In the genomic region with DNA sequence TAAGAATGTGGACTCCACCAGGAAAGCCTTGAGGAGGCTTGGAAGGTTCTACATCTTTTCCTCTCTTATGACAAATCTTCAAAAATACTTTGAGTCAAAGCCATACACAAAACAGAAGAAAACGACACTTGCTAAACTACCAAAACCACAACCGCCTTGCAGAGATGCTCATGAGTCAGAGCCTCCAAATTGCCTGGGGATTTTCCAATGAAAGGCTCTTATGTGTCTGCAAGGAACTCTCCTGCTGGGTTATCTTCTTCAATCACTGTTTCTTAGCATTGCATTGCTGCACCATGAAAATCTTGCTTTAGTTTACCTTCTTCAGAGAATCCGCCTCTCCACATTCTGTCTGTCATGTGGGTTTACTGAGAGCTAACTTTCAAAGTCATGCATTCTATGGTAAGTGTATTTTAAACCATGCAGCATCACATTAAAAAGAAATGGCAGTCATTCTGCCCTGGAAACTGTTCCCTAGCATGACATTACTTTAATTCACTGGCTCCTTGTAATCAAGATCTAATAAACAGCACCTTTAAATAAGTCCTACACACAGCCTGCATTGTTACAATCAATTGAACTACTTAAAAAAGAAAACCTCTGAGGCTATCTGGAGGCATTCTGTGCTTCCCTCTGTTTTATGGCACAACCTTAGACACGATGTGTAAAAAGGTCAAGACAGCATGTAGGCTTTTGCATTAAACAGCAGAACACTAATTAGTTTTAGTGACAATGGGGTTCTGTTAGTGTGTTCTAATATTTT, we compare ENCODE assay signal across 9 cellular contexts.
DNase-seq lines count a peak whose midpoint lies in the region; ATAC-seq and TF ChIP-seq lines count a peak whose summit lies in the region.
"Had no signal": no experiment of that assay in that cellular context is flagged by ENCODE, and none has a peak within 500 bp of the region (broad histone marks: within the 10 kb centered on the region; RNA-seq: fewer than 3 reads in every experiment).

No MANE protein-coding gene starts in this region.

- DNase-seq in amniotic epithelial cell (ENCODE audit: low read depth) (peak; percentile 83), myocyte (ENCODE audit: low read depth) (peak; percentile 73), erythroblast (lab: John Stamatoyannopoulos, UW) (no peak), NCI-H526 treated with DMSO at 0.1 percent for 48 hours (lab: John Stamatoyannopoulos, UW) (no peak)
- DNase-seq: NCI-H2081, ovary had no signal

- no peak overlapping the region for H3K27ac Mint-ChIP-seq in stimulated activated memory B cell treated with anti-CD40 and anti-IgM and Interleukin-4, amounts not matched to agents 10 μg/mL and 1 μg/mL and 100 μg/mL, for 72 hours

- H3K36me3 Mint-ChIP-seq in stimulated activated memory B cell treated with anti-CD40 and anti-IgM and Interleukin-4, amounts not matched to agents 10 μg/mL and 1 μg/mL and 100 μg/mL, for 72 hours: no peaks in the 10 kb centered on the region

- TF ChIP-seq POLR2A in erythroblast (IDR thresholded peaks at IDR 0.05; ENCODE audit: low read length): no peak

- ATAC-seq in GM18868 (IDR thresholded peaks at IDR 0.05; ENCODE audit: unreplicated experiment) (peak; percentile 91), HG03432 (IDR thresholded peaks at IDR 0.05; ENCODE audit: unreplicated experiment) (peak; percentile 89)
- ATAC-seq in stimulated activated memory B cell treated with anti-CD40 and anti-IgM and Interleukin-4, amounts not matched to agents 10 μg/mL and 1 μg/mL and 100 μg/mL, for 72 hours: no peak

- H3K4me1 Mint-ChIP-seq in stimulated activated memory B cell treated with anti-CD40 and anti-IgM and Interleukin-4, amounts not matched to agents 10 μg/mL and 1 μg/mL and 100 μg/mL, for 72 hours: no peaks in the 10 kb centered on the region

- no peaks in the 10 kb centered on the region for H3K9me3 Mint-ChIP-seq in stimulated activated memory B cell treated with anti-CD40 and anti-IgM and Interleukin-4, amounts not matched to agents 10 μg/mL and 1 μg/mL and 100 μg/mL, for 72 hours

- peaks cover 13% of the 10 kb centered on the region for H3K27me3 Mint-ChIP-seq in stimulated activated memory B cell treated with anti-CD40 and anti-IgM and Interleukin-4, amounts not matched to agents 10 μg/mL and 1 μg/mL and 100 μg/mL, for 72 hours

- H3K4me3 Mint-ChIP-seq in stimulated activated memory B cell treated with anti-CD40 and anti-IgM and Interleukin-4, amounts not matched to agents 10 μg/mL and 1 μg/mL and 100 μg/mL, for 72 hours: no peak overlapping the region

Comparison
In these comparisons a context has a peak if more than half of its experiments do, and no peak if none do; other contexts are left out.
1. DNase-seq: peak in amniotic epithelial cell (single experiment) and myocyte (single experiment); none in erythroblast (0 of 2) and NCI-H526 treated with DMSO at 0.1 percent for 48 hours (single experiment).